In genomic region chr16:50769-51591, GRCh38 we compare ENCODE assay signal across 9 cellular contexts. TPM values are rescaled to one million over a fixed set of nuclear protein-coding genes. Genes with fewer than 3 reads are reported as not detected.
DNase-seq lines count a peak whose midpoint lies in the region; ATAC-seq lines count a peak whose summit lies in the region.
"Had no signal": no experiment of that assay in that cellular context is flagged by ENCODE, and none has a peak within 500 bp of the region (broad histone marks: within the 10 kb centered on the region; RNA-seq: fewer than 3 reads in every experiment).

No MANE protein-coding gene starts in this region.

- peaks cover 17 to 38% of the 10 kb centered on the region in 2 donors for H3K36me3 Mint-ChIP-seq in activated T-cell treated with anti-CD3 and anti-CD28 coated beads, Interleukin-2, amount 50 U/mL, for 72 hours (ENCODE audit: insufficient read depth in 2 of 2)
- peaks cover 47% of the 10 kb centered on the region for H3K36me3 Mint-ChIP-seq in activated CD8-positive, alpha-beta T cell treated with anti-CD3 and anti-CD28 coated beads, Interleukin-2, amount 10 ng/mL, durations not matched to agents 7 days and 5 days (ENCODE audit: low read depth)
- peaks cover 28% of the 10 kb centered on the region for H3K36me3 Mint-ChIP-seq in stimulated activated memory B cell treated with anti-CD40 and anti-IgM and Interleukin-4, amounts not matched to agents 10 μg/mL and 1 μg/mL and 100 μg/mL, for 72 hours

- DNase-seq in activated T-cell treated with anti-CD3 and anti-CD28 coated beads, Interleukin-2, amount 50 U/mL, for 72 hours = no peak
- DNase-seq in activated T-cell treated with anti-CD3 and anti-CD28 coated beads, Interleukin-2, amount 50 U/mL, for 1 hour = no peak
- DNase-seq in activated CD8-positive, alpha-beta T cell treated with anti-CD3 and anti-CD28 coated beads, Interleukin-2, amount 10 ng/mL, durations not matched to agents 7 days and 5 days = no peak
- no peak for DNase-seq in DMS 273 (lab: John Stamatoyannopoulos, UW; ENCODE audit: unreplicated experiment)
- DNase-seq: activated CD8-positive, alpha-beta memory T cell treated with anti-CD3 and anti-CD28 coated beads, Interleukin-2, amount 50 U/mL, for 4 hours; pancreas; stimulated activated CD4-positive, alpha-beta T cell treated with anti-CD3 and anti-CD28 coated beads, Interleukin-4, amount 100 ng/mL, for 1 hour had no signal

- H3K27ac Mint-ChIP-seq in activated T-cell treated with anti-CD3 and anti-CD28 coated beads, Interleukin-2, amount 50 U/mL, for 72 hours = peak overlapping the region; percentile 42
- H3K27ac Mint-ChIP-seq in activated CD8-positive, alpha-beta T cell treated with anti-CD3 and anti-CD28 coated beads, Interleukin-2, amount 10 ng/mL, durations not matched to agents 7 days and 5 days = peak overlapping the region; percentile 7
- H3K27ac Mint-ChIP-seq in stimulated activated memory B cell treated with anti-CD40 and anti-IgM and Interleukin-4, amounts not matched to agents 10 μg/mL and 1 μg/mL and 100 μg/mL, for 72 hours = no peak overlapping the region

- no peaks in the 10 kb centered on the region for H3K9me3 Mint-ChIP-seq in activated T-cell treated with anti-CD3 and anti-CD28 coated beads, Interleukin-2, amount 50 U/mL, for 72 hours
- H3K9me3 Mint-ChIP-seq in activated CD8-positive, alpha-beta T cell treated with anti-CD3 and anti-CD28 coated beads, Interleukin-2, amount 10 ng/mL, durations not matched to agents 7 days and 5 days (ENCODE audit: insufficient read depth) = no peaks in the 10 kb centered on the region
- no peaks in the 10 kb centered on the region for H3K9me3 Mint-ChIP-seq in stimulated activated memory B cell treated with anti-CD40 and anti-IgM and Interleukin-4, amounts not matched to agents 10 μg/mL and 1 μg/mL and 100 μg/mL, for 72 hours

- peak overlapping the region; percentile 95 to 100 for H3K4me3 Mint-ChIP-seq in activated T-cell treated with anti-CD3 and anti-CD28 coated beads, Interleukin-2, amount 50 U/mL, for 72 hours
- peak overlapping the region; percentile 91 for H3K4me3 Mint-ChIP-seq in activated CD8-positive, alpha-beta T cell treated with anti-CD3 and anti-CD28 coated beads, Interleukin-2, amount 10 ng/mL, durations not matched to agents 7 days and 5 days
- H3K4me3 Mint-ChIP-seq in stimulated activated memory B cell treated with anti-CD40 and anti-IgM and Interleukin-4, amounts not matched to agents 10 μg/mL and 1 μg/mL and 100 μg/mL, for 72 hours = peak overlapping the region; percentile 98

- peaks cover 33% of the 10 kb centered on the region for H3K4me1 Mint-ChIP-seq in activated T-cell treated with anti-CD3 and anti-CD28 coated beads, Interleukin-2, amount 50 U/mL, for 72 hours (ENCODE audit: low read depth)
- peaks cover 31% of the 10 kb centered on the region for H3K4me1 Mint-ChIP-seq in activated CD8-positive, alpha-beta T cell treated with anti-CD3 and anti-CD28 coated beads, Interleukin-2, amount 10 ng/mL, durations not matched to agents 7 days and 5 days (ENCODE audit: low read depth)
- peaks cover 35% of the 10 kb centered on the region for H3K4me1 Mint-ChIP-seq in stimulated activated memory B cell treated with anti-CD40 and anti-IgM and Interleukin-4, amounts not matched to agents 10 μg/mL and 1 μg/mL and 100 μg/mL, for 72 hours

- no peak for ATAC-seq in activated T-cell treated with anti-CD3 and anti-CD28 coated beads, Interleukin-2, amount 50 U/mL, for 72 hours (replicated peaks in 1 of 2)
- ATAC-seq in activated CD8-positive, alpha-beta T cell treated with anti-CD3 and anti-CD28 coated beads, Interleukin-2, amount 10 ng/mL, durations not matched to agents 7 days and 5 days = no peak
- ATAC-seq in stimulated activated memory B cell treated with anti-CD40 and anti-IgM and Interleukin-4, amounts not matched to agents 10 μg/mL and 1 μg/mL and 100 μg/mL, for 72 hours = no peak
- ATAC-seq in GM19023 (IDR thresholded peaks at IDR 0.05; ENCODE audit: unreplicated experiment) = no peak
- ATAC-seq: pancreas had no signal

- H3K27me3 Mint-ChIP-seq in activated T-cell treated with anti-CD3 and anti-CD28 coated beads, Interleukin-2, amount 50 U/mL, for 72 hours (ENCODE audit: low read depth) = no peaks in the 10 kb centered on the region
- H3K27me3 Mint-ChIP-seq in activated CD8-positive, alpha-beta T cell treated with anti-CD3 and anti-CD28 coated beads, Interleukin-2, amount 10 ng/mL, durations not matched to agents 7 days and 5 days (ENCODE audit: low read depth) = no peaks in the 10 kb centered on the region
- H3K27me3 Mint-ChIP-seq in stimulated activated memory B cell treated with anti-CD40 and anti-IgM and Interleukin-4, amounts not matched to agents 10 μg/mL and 1 μg/mL and 100 μg/mL, for 72 hours = no peaks in the 10 kb centered on the region

- CTCF ChIA-PET in activated CD8-positive, alpha-beta T cell treated with anti-CD3 and anti-CD28 coated beads, Interleukin-2, amount 10 ng/mL, durations not matched to agents 7 days and 5 days (lab: Charles Lee) = interaction anchor here (1.1 kb wide), 1 partner anchor 15 kb away, joined by 3 read pairs; no protein-coding TSS in a partner anchor

- POLR2A ChIA-PET in activated CD8-positive, alpha-beta T cell treated with anti-CD3 and anti-CD28 coated beads, Interleukin-2, amount 10 ng/mL, durations not matched to agents 7 days and 5 days (lab: Charles Lee) = no interaction called here

RNA-seq across cellular contexts. Expression of gene POLR3K, which starts 2.4 kb away (rescaled TPM):
- total RNA-seq in activated T-cell treated with anti-CD3 and anti-CD28 coated beads, Interleukin-2, amount 50 U/mL, for 72 hours = 10 to 100 TPM; 35.3 to 42.2 TPM
- 10 to 100 TPM; 47.7 to 48.2 TPM for total RNA-seq in activated CD8-positive, alpha-beta T cell treated with anti-CD3 and anti-CD28 coated beads, Interleukin-2, amount 10 ng/mL, durations not matched to agents 7 days and 5 days

RNA-seq across cellular contexts. Expression of gene SNRNP25, which starts 2.6 kb away (rescaled TPM):
- 10 to 100 TPM; 28.9 to 44.1 TPM for total RNA-seq in activated T-cell treated with anti-CD3 and anti-CD28 coated beads, Interleukin-2, amount 50 U/mL, for 72 hours
- total RNA-seq in activated CD8-positive, alpha-beta T cell treated with anti-CD3 and anti-CD28 coated beads, Interleukin-2, amount 10 ng/mL, durations not matched to agents 7 days and 5 days = 10 to 100 TPM; 62.3 to 63.2 TPM

RNA-seq across cellular contexts. Expression of gene RHBDF1, which starts 21.5 kb away (rescaled TPM):
- total RNA-seq in activated T-cell treated with anti-CD3 and anti-CD28 coated beads, Interleukin-2, amount 50 U/mL, for 72 hours = under 1 TPM; 0.31 to 0.53 TPM
- total RNA-seq in activated CD8-positive, alpha-beta T cell treated with anti-CD3 and anti-CD28 coated beads, Interleukin-2, amount 10 ng/mL, durations not matched to agents 7 days and 5 days = under 1 TPM in 1 of 2 experiments, not detected in 1; 0.40 TPM

RNA-seq across cellular contexts. Expression of gene MPG, which starts 27.0 kb away (rescaled TPM):
- 10 to 100 TPM; 49.6 to 50.5 TPM for total RNA-seq in activated T-cell treated with anti-CD3 and anti-CD28 coated beads, Interleukin-2, amount 50 U/mL, for 72 hours
- total RNA-seq in activated CD8-positive, alpha-beta T cell treated with anti-CD3 and anti-CD28 coated beads, Interleukin-2, amount 10 ng/mL, durations not matched to agents 7 days and 5 days = 10 to 100 TPM; 48.6 to 49.3 TPM
